ENCODE assay signal across 1 cellular context in genomic region chr10:95260909-95261552, GRCh38.
TF ChIP-seq lines count a peak whose summit lies in the region.

No MANE protein-coding gene starts in this region.

TF ChIP-seq in K562, 482 proteins besides CTCF, POLR2A, EP300 and RAD21:
- no peak for TF ChIP-seq ZBTB11 (CRISPR knock-in tag; IDR thresholded peaks at IDR 0.05)
- no peak for TF ChIP-seq TFE3 (CRISPR knock-in tag; IDR thresholded peaks at IDR 0.05)
- TF ChIP-seq RBM17 (IDR thresholded peaks at IDR 0.05; ENCODE audit: borderline replicate concordance, low read depth, low read length): no peak
- TF ChIP-seq GTF3C2 (IDR thresholded peaks at IDR 0.05; ENCODE audit: borderline replicate concordance, extremely low read depth, insufficient read length): no peak
- TF ChIP-seq MAFF (IDR thresholded peaks at IDR 0.05; ENCODE audit: low read length): no peak
- no peak for TF ChIP-seq ZNF282 (CRISPR knock-in tag; IDR thresholded peaks at IDR 0.05)
- no peak for TF ChIP-seq ZNF224 (CRISPR knock-in tag; IDR thresholded peaks at IDR 0.05)
- no peak for TF ChIP-seq PRPF4 (IDR thresholded peaks at IDR 0.05; ENCODE audit: insufficient read depth, low read depth, low read length, poor library complexity, severe bottlenecking)
- TF ChIP-seq CEBPG (CRISPR knock-in tag; IDR thresholded peaks at IDR 0.05): no peak
- TF ChIP-seq CEBPG (tag; conservative IDR thresholded peaks at IDR 0.05 in 1 of 2, IDR thresholded peaks at IDR 0.05 in 1 of 2): no peak
- TF ChIP-seq JUND (IDR thresholded peaks at IDR 0.05; ENCODE audit: borderline replicate concordance, low read depth, low read length): no peak
- no peak; the same call in 2 of the 3 replicates for TF ChIP-seq JUND (tag; IDR thresholded peaks at IDR 0.05; ENCODE audit: borderline replicate concordance, low read depth, low read length)
- no peak for TF ChIP-seq PTTG1 (tag; IDR thresholded peaks at IDR 0.05; ENCODE audit: low read depth)
- TF ChIP-seq MCM7 (IDR thresholded peaks at IDR 0.05): no peak
- no peak for TF ChIP-seq RHOXF2B (CRISPR knock-in tag; conservative IDR thresholded peaks at IDR 0.05)
- TF ChIP-seq HDAC6 (IDR thresholded peaks at IDR 0.05; ENCODE audit: low read depth, low read length): no peak
- TF ChIP-seq ZNF57 (CRISPR knock-in tag; IDR thresholded peaks at IDR 0.05): no peak
- no peak for TF ChIP-seq NBN (IDR thresholded peaks at IDR 0.05; ENCODE audit: low read depth)
- no peak for TF ChIP-seq ZNF280A (IDR thresholded peaks at IDR 0.05; ENCODE audit: low read depth, partially characterized antibody)
- no peak for TF ChIP-seq ZNF239 (CRISPR knock-in tag; IDR thresholded peaks at IDR 0.05)
